In the genomic region with DNA sequence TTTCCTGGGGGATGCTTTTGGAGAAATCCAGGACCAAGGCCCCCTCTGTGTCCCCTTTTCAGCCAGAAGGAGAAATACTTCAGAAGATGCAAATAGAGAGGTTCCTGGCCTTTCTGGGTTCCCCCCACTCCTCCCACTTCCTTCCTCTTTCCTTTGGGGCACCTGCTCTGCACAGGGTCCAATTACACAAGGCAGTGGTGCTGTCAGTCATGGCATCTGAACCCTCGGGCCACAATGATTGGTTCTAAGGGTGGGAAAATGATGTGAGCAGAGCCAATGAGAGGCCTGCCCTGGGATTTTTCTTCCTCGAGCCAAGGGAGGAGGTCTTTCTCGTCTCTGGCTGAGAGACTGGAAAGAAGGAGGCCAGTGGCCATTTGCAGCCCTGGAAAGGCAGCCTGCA, we compare ENCODE assay signal across 1 cellular context.
TF ChIP-seq lines count a peak whose summit lies in the region.

No MANE protein-coding gene starts in this region.

TF ChIP-seq in H1, 55 proteins besides CTCF, POLR2A, EP300 and RAD21:
- TF ChIP-seq KDM1A (IDR thresholded peaks at IDR 0.05; ENCODE audit: borderline replicate concordance, low read length), result no peak
- TF ChIP-seq FOSL1 (IDR thresholded peaks at IDR 0.05; ENCODE audit: insufficient read depth, low read depth, low read length), result no peak
- TF ChIP-seq SP1 (IDR thresholded peaks at IDR 0.05; ENCODE audit: low read depth, low read length), result 0 out of 2 replicates have a peak, but pooled peaks have one; percentile 28
